36 cellular contexts compared by ENCODE assay signal in the genomic region with DNA sequence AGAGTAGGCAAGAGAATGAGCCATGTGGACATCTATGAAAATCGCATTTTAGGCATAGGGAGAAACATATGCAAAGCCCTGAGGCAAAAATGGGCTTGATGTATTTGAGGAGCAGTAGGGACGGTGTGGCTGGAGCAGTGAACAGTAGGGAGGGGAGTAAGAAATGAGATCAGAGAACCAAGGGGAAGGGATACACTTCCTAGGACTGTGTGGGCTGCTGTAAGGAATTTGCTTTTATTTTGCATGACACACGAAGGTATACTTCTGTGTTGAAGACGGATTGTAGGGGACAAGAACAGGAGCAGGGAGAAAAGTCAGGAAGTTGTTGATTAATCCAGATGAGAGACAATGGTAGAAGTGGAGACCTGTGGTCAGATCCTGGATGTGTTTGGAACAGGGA.
"Had no signal": no experiment of that assay in that cellular context is flagged by ENCODE, and none has a peak within 500 bp of the region (broad histone marks: within the 10 kb centered on the region; RNA-seq: fewer than 3 reads in every experiment).

No MANE protein-coding gene starts in this region.

- H3K9me3 Mint-ChIP-seq: activated CD4-positive, alpha-beta T cell treated with anti-CD3 and anti-CD28 coated beads, Interleukin-2, amount 10 ng/mL, durations not matched to agents 24 days and 14 days; activated CD8-positive, alpha-beta T cell treated with anti-CD3 and anti-CD28 coated beads for 36 hours; activated naive CD4-positive, alpha-beta T cell treated with anti-CD3 and anti-CD28 coated beads, Interleukin-2, amount 50 U/mL, for 72 hours; activated naive CD8-positive, alpha-beta T cell treated with anti-CD3 and anti-CD28 coated beads for 36 hours; activated T-cell treated with anti-CD3 and anti-CD28 coated beads, Interleukin-2, amount 50 U/mL, for 4 hours; activated T-helper 1 cell treated with anti-CD3 and anti-CD28 coated beads, Interleukin-12 subunit alpha, Interleukin-12 subunit beta, Interleukin-2, Interleukin-4 antibody, amounts not matched to agents 30 ng/mL and 10 ng/mL and 1 ng/mL, durations not matched to agents 14 hours and 24 hours and 36 hours; T-helper 1 cell treated with Interleukin-12 subunit alpha and Interleukin-12 subunit beta and Interleukin-4 antibody, amounts not matched to agents 30 μg/mL and 1 μg/mL, for 36 hours; T-helper 2 cell treated with Interferon-gamma antibody and Interleukin-4, amounts not matched to agents 5 μg/mL and 100 μg/mL, for 36 hours had no signal

- H3K4me3 ChIP-seq: adrenal gland, body of pancreas, breast epithelium had no signal

- H3K4me3 Mint-ChIP-seq: activated CD4-positive, alpha-beta memory T cell treated with anti-CD3 and anti-CD28 coated beads for 36 hours; activated CD4-positive, alpha-beta T cell treated with anti-CD3 and anti-CD28 coated beads, Interleukin-2, amount 10 ng/mL, durations not matched to agents 24 days and 14 days; activated CD8-positive, alpha-beta T cell treated with anti-CD3 and anti-CD28 coated beads for 36 hours; activated naive CD4-positive, alpha-beta T cell treated with anti-CD3 and anti-CD28 coated beads for 36 hours; activated naive CD8-positive, alpha-beta T cell treated with anti-CD3 and anti-CD28 coated beads for 36 hours; activated T-cell treated with anti-CD3 and anti-CD28 coated beads, Interleukin-2, amount 50 U/mL, for 4 hours; activated T-cell treated with anti-CD3 and anti-CD28 coated beads, Interleukin-2, amount 50 U/mL, for 72 hours; activated T-helper 1 cell treated with anti-CD3 and anti-CD28 coated beads, Interleukin-12 subunit alpha, Interleukin-12 subunit beta, Interleukin-2, Interleukin-4 antibody, amounts not matched to agents 30 ng/mL and 10 ng/mL and 1 ng/mL, durations not matched to agents 14 hours and 24 hours and 36 hours; activated T-helper 17 cell treated with anti-CD3 and anti-CD28 coated beads, Interleukin-2, amount 50 U/mL, for 72 hours; T-helper 1 cell treated with Interleukin-12 subunit alpha and Interleukin-12 subunit beta and Interleukin-4 antibody, amounts not matched to agents 30 μg/mL and 1 μg/mL, for 36 hours; T-helper 2 cell treated with Interferon-gamma antibody and Interleukin-4, amounts not matched to agents 5 μg/mL and 100 μg/mL, for 36 hours had no signal

- H3K27me3 ChIP-seq: adrenal gland, body of pancreas, brain microvascular endothelial cell, breast epithelium had no signal

- H3K36me3 ChIP-seq: adrenal gland, brain microvascular endothelial cell, breast epithelium had no signal

- DNase-seq: activated CD4-positive, alpha-beta memory T cell treated with anti-CD3 and anti-CD28 coated beads for 36 hours; activated CD4-positive, alpha-beta T cell treated with anti-CD3 and anti-CD28 coated beads for 1 hour; activated CD4-positive, alpha-beta T cell treated with anti-CD3 and anti-CD28 coated beads for 4 hours; activated CD4-positive, alpha-beta T cell treated with anti-CD3 and anti-CD28 coated beads, Interleukin-2, amount 10 ng/mL, durations not matched to agents 24 days and 14 days; activated CD4-positive, alpha-beta T cell treated with anti-CD3 and anti-CD28 coated beads, Interleukin-2, amount 50 U/mL, for 1 hour; activated CD4-positive, alpha-beta T cell treated with anti-CD3 and anti-CD28 coated beads, Interleukin-2, amount 50 U/mL, for 4 hours; activated CD4-positive, CD25-positive, alpha-beta regulatory T cell; activated CD8-positive, alpha-beta memory T cell treated with anti-CD3 and anti-CD28 coated beads, Interleukin-2, amount 50 U/mL, for 4 hours; activated CD8-positive, alpha-beta T cell treated with anti-CD3 and anti-CD28 coated beads for 36 hours; activated effector memory CD4-positive, alpha-beta T cell treated with anti-CD3 and anti-CD28 coated beads, Interleukin-2, amount 50 U/mL, for 16 hours; activated gamma-delta T cell treated with Interleukin-2 at 50 U/mL for 16 hours; activated naive CD4-positive, alpha-beta T cell; activated naive CD4-positive, alpha-beta T cell treated with anti-CD3 and anti-CD28 coated beads for 36 hours; activated naive CD4-positive, alpha-beta T cell treated with anti-CD3 and anti-CD28 coated beads, Interleukin-2, amount 50 U/mL, for 16 hours; activated naive CD8-positive, alpha-beta T cell treated with anti-CD3 and anti-CD28 coated beads for 36 hours; activated T-cell treated with anti-CD3 and anti-CD28 coated beads for 4 hours; activated T-cell treated with anti-CD3 and anti-CD28 coated beads, Interleukin-2, amount 50 U/mL, for 1 hour; activated T-cell treated with anti-CD3 and anti-CD28 coated beads, Interleukin-2, amount 50 U/mL, for 4 hours; activated T-cell treated with anti-CD3 and anti-CD28 coated beads, Interleukin-2, amount 50 U/mL, for 72 hours; adrenal gland; amniotic stem cell; aorta; body of pancreas; brain microvascular endothelial cell; central memory CD4-positive, alpha-beta T cell; T-helper 1 cell; T-helper 2 cell; T-helper 9 cell had no signal

- H3K36me3 Mint-ChIP-seq: activated CD4-positive, alpha-beta memory T cell treated with anti-CD3 and anti-CD28 coated beads for 36 hours; activated naive CD4-positive, alpha-beta T cell treated with anti-CD3 and anti-CD28 coated beads, Interleukin-2, amount 50 U/mL, for 72 hours; activated naive CD8-positive, alpha-beta T cell treated with anti-CD3 and anti-CD28 coated beads for 36 hours had no signal

- H3K27me3 Mint-ChIP-seq: activated CD4-positive, alpha-beta memory T cell treated with anti-CD3 and anti-CD28 coated beads for 36 hours; activated CD4-positive, alpha-beta T cell treated with anti-CD3 and anti-CD28 coated beads, Interleukin-2, amount 10 ng/mL, durations not matched to agents 24 days and 14 days; activated CD8-positive, alpha-beta T cell treated with anti-CD3 and anti-CD28 coated beads for 36 hours; activated naive CD8-positive, alpha-beta T cell treated with anti-CD3 and anti-CD28 coated beads for 36 hours; activated T-helper 17 cell treated with anti-CD3 and anti-CD28 coated beads, Interleukin-2, amount 50 U/mL, for 72 hours had no signal

- H3K4me1 Mint-ChIP-seq: activated CD4-positive, alpha-beta T cell treated with anti-CD3 and anti-CD28 coated beads, Interleukin-2, amount 10 ng/mL, durations not matched to agents 24 days and 14 days; activated naive CD8-positive, alpha-beta T cell treated with anti-CD3 and anti-CD28 coated beads for 36 hours; activated T-helper 17 cell treated with anti-CD3 and anti-CD28 coated beads, Interleukin-2, amount 50 U/mL, for 72 hours had no signal

- H3K27ac Mint-ChIP-seq: activated CD4-positive, alpha-beta memory T cell treated with anti-CD3 and anti-CD28 coated beads for 36 hours; activated CD4-positive, alpha-beta T cell treated with anti-CD3 and anti-CD28 coated beads, Interleukin-2, amount 10 ng/mL, durations not matched to agents 24 days and 14 days; activated CD8-positive, alpha-beta T cell treated with anti-CD3 and anti-CD28 coated beads for 36 hours; activated naive CD4-positive, alpha-beta T cell treated with anti-CD3 and anti-CD28 coated beads for 36 hours; activated naive CD4-positive, alpha-beta T cell treated with anti-CD3 and anti-CD28 coated beads, Interleukin-2, amount 50 U/mL, for 72 hours; activated naive CD8-positive, alpha-beta T cell treated with anti-CD3 and anti-CD28 coated beads for 36 hours; activated T-cell treated with anti-CD3 and anti-CD28 coated beads, Interleukin-2, amount 50 U/mL, for 72 hours; activated T-helper 1 cell treated with anti-CD3 and anti-CD28 coated beads, Interleukin-12 subunit alpha, Interleukin-12 subunit beta, Interleukin-2, Interleukin-4 antibody, amounts not matched to agents 30 ng/mL and 10 ng/mL and 1 ng/mL, durations not matched to agents 14 hours and 24 hours and 36 hours; activated T-helper 17 cell treated with anti-CD3 and anti-CD28 coated beads, Interleukin-2, amount 50 U/mL, for 72 hours; T-helper 1 cell treated with Interleukin-12 subunit alpha and Interleukin-12 subunit beta and Interleukin-4 antibody, amounts not matched to agents 30 μg/mL and 1 μg/mL, for 36 hours; T-helper 2 cell treated with Interferon-gamma antibody and Interleukin-4, amounts not matched to agents 5 μg/mL and 100 μg/mL, for 36 hours had no signal

- ATAC-seq: activated CD4-positive, CD25-positive, alpha-beta regulatory T cell treated with anti-CD3 and anti-CD28 coated beads, Interleukin-2, amount 50 U/mL, for 24 hours; activated CD8-positive, alpha-beta T cell treated with anti-CD3 and anti-CD28 coated beads for 36 hours; activated naive CD4-positive, alpha-beta T cell treated with anti-CD3 and anti-CD28 coated beads, Interleukin-2, amount 50 U/mL, for 72 hours; activated T-cell treated with anti-CD3 and anti-CD28 coated beads, Interleukin-2, amount 50 U/mL, for 4 hours; activated T-cell treated with anti-CD3 and anti-CD28 coated beads, Interleukin-2, amount 50 U/mL, for 72 hours; activated T-helper 17 cell treated with anti-CD3 and anti-CD28 coated beads, Interleukin-2, amount 50 U/mL, for 72 hours; body of pancreas had no signal

- H3K9me3 ChIP-seq: adrenal gland, body of pancreas, breast epithelium had no signal

- H3K4me1 ChIP-seq: adrenal gland, body of pancreas, breast epithelium had no signal

- H3K27ac ChIP-seq: adrenal gland, body of pancreas, brain microvascular endothelial cell, breast epithelium, VCaP had no signal
